In the genomic region with DNA sequence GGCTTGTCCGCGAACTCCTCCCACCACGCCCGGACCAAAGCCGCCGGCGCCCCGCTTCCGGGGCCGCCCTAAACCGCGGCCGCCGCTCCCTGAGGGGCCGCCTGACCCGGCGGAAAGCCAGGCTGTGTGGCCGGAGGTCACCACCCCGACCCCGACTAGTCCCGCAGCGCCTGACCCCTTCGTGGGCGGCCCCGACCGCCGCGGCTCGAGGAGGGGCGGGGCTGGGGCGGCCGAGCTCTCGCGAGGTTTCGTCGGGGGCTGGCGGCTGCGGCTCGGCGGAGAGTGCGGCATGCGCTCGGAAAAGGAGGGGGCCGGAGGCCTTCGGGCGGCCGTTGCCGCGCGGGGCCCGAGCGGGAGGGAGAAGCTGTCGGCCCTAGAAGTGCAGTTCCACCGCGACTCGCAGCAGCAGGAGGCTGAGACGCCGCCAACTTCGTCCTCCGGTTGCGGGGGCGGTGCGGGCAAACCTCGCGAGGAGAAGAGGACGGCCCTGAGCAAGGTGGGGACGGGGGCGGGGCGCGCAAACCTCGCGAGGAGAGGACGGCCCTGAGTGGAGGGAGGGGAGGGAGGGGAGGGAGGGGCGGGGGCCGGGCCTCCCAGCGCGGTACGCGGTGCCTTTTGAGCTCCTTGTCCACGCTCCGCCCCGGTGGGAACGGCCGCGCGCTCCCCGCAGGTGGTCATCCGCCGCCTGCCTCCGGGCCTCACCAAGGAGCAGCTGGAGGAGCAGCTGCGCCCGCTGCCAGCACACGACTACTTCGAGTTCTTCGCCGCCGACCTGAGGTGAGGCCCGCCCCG, we compare ENCODE assay signal across 1 cellular context.
TF ChIP-seq lines count a peak whose summit lies in the region.

A gene with protein sequence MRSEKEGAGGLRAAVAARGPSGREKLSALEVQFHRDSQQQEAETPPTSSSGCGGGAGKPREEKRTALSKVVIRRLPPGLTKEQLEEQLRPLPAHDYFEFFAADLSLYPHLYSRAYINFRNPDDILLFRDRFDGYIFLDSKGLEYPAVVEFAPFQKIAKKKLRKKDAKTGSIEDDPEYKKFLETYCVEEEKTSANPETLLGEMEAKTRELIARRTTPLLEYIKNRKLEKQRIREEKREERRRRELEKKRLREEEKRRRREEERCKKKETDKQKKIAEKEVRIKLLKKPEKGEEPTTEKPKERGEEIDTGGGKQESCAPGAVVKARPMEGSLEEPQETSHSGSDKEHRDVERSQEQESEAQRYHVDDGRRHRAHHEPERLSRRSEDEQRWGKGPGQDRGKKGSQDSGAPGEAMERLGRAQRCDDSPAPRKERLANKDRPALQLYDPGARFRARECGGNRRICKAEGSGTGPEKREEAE (plus strand): TSS at position 251 of the 792 bp plus-strand sequence. CDS start 39 bp downstream, at position 290.

TF ChIP-seq in K562, 482 proteins besides CTCF, POLR2A, EP300 and RAD21 (continued from another document and continues in another):
- TF ChIP-seq, protein P1, sequence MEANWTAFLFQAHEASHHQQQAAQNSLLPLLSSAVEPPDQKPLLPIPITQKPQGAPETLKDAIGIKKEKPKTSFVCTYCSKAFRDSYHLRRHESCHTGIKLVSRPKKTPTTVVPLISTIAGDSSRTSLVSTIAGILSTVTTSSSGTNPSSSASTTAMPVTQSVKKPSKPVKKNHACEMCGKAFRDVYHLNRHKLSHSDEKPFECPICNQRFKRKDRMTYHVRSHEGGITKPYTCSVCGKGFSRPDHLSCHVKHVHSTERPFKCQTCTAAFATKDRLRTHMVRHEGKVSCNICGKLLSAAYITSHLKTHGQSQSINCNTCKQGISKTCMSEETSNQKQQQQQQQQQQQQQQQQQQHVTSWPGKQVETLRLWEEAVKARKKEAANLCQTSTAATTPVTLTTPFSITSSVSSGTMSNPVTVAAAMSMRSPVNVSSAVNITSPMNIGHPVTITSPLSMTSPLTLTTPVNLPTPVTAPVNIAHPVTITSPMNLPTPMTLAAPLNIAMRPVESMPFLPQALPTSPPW (CRISPR knock-in tag; IDR thresholded peaks at IDR 0.05), result peak; percentile 93
- TF ChIP-seq, protein P2, sequence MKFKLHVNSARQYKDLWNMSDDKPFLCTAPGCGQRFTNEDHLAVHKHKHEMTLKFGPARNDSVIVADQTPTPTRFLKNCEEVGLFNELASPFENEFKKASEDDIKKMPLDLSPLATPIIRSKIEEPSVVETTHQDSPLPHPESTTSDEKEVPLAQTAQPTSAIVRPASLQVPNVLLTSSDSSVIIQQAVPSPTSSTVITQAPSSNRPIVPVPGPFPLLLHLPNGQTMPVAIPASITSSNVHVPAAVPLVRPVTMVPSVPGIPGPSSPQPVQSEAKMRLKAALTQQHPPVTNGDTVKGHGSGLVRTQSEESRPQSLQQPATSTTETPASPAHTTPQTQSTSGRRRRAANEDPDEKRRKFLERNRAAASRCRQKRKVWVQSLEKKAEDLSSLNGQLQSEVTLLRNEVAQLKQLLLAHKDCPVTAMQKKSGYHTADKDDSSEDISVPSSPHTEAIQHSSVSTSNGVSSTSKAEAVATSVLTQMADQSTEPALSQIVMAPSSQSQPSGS (CRISPR knock-in tag; IDR thresholded peaks at IDR 0.05), result no peak
- TF ChIP-seq, protein P3, sequence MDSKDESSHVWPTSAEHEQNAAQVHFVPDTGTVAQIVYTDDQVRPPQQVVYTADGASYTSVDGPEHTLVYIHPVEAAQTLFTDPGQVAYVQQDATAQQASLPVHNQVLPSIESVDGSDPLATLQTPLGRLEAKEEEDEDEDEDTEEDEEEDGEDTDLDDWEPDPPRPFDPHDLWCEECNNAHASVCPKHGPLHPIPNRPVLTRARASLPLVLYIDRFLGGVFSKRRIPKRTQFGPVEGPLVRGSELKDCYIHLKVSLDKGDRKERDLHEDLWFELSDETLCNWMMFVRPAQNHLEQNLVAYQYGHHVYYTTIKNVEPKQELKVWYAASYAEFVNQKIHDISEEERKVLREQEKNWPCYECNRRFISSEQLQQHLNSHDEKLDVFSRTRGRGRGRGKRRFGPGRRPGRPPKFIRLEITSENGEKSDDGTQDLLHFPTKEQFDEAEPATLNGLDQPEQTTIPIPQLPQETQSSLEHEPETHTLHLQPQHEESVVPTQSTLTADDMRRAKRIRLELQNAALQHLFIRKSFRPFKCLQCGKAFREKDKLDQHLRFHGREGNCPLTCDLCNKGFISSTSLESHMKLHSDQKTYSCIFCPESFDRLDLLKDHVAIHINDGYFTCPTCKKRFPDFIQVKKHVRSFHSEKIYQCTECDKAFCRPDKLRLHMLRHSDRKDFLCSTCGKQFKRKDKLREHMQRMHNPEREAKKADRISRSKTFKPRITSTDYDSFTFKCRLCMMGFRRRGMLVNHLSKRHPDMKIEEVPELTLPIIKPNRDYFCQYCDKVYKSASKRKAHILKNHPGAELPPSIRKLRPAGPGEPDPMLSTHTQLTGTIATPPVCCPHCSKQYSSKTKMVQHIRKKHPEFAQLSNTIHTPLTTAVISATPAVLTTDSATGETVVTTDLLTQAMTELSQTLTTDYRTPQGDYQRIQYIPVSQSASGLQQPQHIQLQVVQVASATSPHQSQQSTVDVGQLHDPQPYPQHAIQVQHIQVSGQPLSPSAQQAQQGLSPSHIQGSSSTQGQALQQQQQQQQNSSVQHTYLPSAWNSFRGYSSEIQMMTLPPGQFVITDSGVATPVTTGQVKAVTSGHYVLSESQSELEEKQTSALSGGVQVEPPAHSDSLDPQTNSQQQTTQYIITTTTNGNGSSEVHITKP (IDR thresholded peaks at IDR 0.05; ENCODE audit: partially characterized antibody), result no peak
- TF ChIP-seq ZC3H8 (IDR thresholded peaks at IDR 0.05), result no peak
- TF ChIP-seq NR4A1 (CRISPR knock-in tag; IDR thresholded peaks at IDR 0.05), result no peak
- TF ChIP-seq NR4A1 (tag; IDR thresholded peaks at IDR 0.05), result no peak
- TF ChIP-seq, protein P4, sequence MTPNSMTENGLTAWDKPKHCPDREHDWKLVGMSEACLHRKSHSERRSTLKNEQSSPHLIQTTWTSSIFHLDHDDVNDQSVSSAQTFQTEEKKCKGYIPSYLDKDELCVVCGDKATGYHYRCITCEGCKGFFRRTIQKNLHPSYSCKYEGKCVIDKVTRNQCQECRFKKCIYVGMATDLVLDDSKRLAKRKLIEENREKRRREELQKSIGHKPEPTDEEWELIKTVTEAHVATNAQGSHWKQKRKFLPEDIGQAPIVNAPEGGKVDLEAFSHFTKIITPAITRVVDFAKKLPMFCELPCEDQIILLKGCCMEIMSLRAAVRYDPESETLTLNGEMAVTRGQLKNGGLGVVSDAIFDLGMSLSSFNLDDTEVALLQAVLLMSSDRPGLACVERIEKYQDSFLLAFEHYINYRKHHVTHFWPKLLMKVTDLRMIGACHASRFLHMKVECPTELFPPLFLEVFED (CRISPR knock-in tag; conservative IDR thresholded peaks at IDR 0.05), result no peak
- TF ChIP-seq POLR2B (IDR thresholded peaks at IDR 0.05; ENCODE audit: low read depth, partially characterized antibody), result peak; percentile 61
- TF ChIP-seq MYNN (IDR thresholded peaks at IDR 0.05), result no peak
- TF ChIP-seq MYNN (CRISPR knock-in tag; IDR thresholded peaks at IDR 0.05), result no peak
- TF ChIP-seq ZSCAN32 (CRISPR knock-in tag; IDR thresholded peaks at IDR 0.05), result no peak
- peak; percentile 81 for TF ChIP-seq GABPB1 (CRISPR knock-in tag; IDR thresholded peaks at IDR 0.05)
- TF ChIP-seq, protein P5, sequence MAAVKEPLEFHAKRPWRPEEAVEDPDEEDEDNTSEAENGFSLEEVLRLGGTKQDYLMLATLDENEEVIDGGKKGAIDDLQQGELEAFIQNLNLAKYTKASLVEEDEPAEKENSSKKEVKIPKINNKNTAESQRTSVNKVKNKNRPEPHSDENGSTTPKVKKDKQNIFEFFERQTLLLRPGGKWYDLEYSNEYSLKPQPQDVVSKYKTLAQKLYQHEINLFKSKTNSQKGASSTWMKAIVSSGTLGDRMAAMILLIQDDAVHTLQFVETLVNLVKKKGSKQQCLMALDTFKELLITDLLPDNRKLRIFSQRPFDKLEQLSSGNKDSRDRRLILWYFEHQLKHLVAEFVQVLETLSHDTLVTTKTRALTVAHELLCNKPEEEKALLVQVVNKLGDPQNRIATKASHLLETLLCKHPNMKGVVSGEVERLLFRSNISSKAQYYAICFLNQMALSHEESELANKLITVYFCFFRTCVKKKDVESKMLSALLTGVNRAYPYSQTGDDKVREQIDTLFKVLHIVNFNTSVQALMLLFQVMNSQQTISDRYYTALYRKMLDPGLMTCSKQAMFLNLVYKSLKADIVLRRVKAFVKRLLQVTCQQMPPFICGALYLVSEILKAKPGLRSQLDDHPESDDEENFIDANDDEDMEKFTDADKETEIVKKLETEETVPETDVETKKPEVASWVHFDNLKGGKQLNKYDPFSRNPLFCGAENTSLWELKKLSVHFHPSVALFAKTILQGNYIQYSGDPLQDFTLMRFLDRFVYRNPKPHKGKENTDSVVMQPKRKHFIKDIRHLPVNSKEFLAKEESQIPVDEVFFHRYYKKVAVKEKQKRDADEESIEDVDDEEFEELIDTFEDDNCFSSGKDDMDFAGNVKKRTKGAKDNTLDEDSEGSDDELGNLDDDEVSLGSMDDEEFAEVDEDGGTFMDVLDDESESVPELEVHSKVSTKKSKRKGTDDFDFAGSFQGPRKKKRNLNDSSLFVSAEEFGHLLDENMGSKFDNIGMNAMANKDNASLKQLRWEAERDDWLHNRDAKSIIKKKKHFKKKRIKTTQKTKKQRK (IDR thresholded peaks at IDR 0.05; ENCODE audit: borderline replicate concordance, low read depth, low read length), result no peak
- TF ChIP-seq TBP (optimal IDR thresholded peaks at IDR 0.05; ENCODE audit: low read depth, low read length), result peak; percentile 80
- TF ChIP-seq KHSRP (IDR thresholded peaks at IDR 0.05), result no peak
- TF ChIP-seq, protein P6, sequence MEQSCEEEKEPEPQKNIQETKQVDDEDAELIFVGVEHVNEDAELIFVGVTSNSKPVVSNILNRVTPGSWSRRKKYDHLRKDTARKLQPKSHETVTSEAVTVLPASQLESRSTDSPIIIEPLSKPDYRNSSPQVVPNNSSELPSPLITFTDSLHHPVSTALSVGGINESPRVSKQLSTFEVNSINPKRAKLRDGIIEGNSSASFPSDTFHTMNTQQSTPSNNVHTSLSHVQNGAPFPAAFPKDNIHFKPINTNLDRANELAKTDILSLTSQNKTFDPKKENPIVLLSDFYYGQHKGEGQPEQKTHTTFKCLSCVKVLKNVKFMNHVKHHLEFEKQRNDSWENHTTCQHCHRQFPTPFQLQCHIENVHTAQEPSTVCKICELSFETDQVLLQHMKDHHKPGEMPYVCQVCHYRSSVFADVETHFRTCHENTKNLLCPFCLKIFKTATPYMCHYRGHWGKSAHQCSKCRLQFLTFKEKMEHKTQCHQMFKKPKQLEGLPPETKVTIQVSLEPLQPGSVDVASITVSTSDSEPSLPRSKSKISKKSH (CRISPR knock-in tag; IDR thresholded peaks at IDR 0.05), result no peak
- no peak; the same call in 1 of the 2 replicates for TF ChIP-seq ZNF75A (CRISPR knock-in tag; IDR thresholded peaks at IDR 0.05)
- TF ChIP-seq HLTF (IDR thresholded peaks at IDR 0.05), result no peak
- no peak for TF ChIP-seq ZNF239 (CRISPR knock-in tag; IDR thresholded peaks at IDR 0.05)
- TF ChIP-seq DPF2 (IDR thresholded peaks at IDR 0.05), result no peak
- no peak; the same call in 1 of the 2 replicates for TF ChIP-seq NR1H2 (CRISPR knock-in tag; IDR thresholded peaks at IDR 0.05)
- TF ChIP-seq CEBPB (tag; IDR thresholded peaks at IDR 0.05), result no peak
- TF ChIP-seq POLR2AphosphoS2 (IDR thresholded peaks at IDR 0.05; ENCODE audit: low read length), result no peak
- TF ChIP-seq TBL1XR1 (IDR thresholded peaks at IDR 0.05; ENCODE audit: low read length in 2 of 2), result no peak; a peak in 1 of 4 replicates
- peak; percentile 86 for TF ChIP-seq NR2C1 (IDR thresholded peaks at IDR 0.05)
- TF ChIP-seq NR2C1 (tag; IDR thresholded peaks at IDR 0.05), result peak; percentile 91
- no peak for TF ChIP-seq TEAD2 (tag; IDR thresholded peaks at IDR 0.05)
- peak in 1 of 2 experiments; percentile 79 for TF ChIP-seq MAZ (CRISPR knock-in tag; conservative IDR thresholded peaks at IDR 0.05 in 1 of 2, IDR thresholded peaks at IDR 0.05 in 1 of 2)
- TF ChIP-seq, protein P7, sequence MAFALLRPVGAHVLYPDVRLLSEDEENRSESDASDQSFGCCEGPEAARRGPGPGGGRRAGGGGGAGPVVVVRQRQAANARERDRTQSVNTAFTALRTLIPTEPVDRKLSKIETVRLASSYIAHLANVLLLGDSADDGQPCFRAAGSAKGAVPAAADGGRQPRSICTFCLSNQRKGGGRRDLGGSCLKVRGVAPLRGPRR (CRISPR knock-in tag; IDR thresholded peaks at IDR 0.05), result no peak
- no peak for TF ChIP-seq ZNF140 (CRISPR knock-in tag; IDR thresholded peaks at IDR 0.05)
- TF ChIP-seq FOXJ3 (CRISPR knock-in tag; IDR thresholded peaks at IDR 0.05), result no peak
- no peak for TF ChIP-seq ZNF174 (CRISPR knock-in tag; IDR thresholded peaks at IDR 0.05)
- TF ChIP-seq, protein P8, sequence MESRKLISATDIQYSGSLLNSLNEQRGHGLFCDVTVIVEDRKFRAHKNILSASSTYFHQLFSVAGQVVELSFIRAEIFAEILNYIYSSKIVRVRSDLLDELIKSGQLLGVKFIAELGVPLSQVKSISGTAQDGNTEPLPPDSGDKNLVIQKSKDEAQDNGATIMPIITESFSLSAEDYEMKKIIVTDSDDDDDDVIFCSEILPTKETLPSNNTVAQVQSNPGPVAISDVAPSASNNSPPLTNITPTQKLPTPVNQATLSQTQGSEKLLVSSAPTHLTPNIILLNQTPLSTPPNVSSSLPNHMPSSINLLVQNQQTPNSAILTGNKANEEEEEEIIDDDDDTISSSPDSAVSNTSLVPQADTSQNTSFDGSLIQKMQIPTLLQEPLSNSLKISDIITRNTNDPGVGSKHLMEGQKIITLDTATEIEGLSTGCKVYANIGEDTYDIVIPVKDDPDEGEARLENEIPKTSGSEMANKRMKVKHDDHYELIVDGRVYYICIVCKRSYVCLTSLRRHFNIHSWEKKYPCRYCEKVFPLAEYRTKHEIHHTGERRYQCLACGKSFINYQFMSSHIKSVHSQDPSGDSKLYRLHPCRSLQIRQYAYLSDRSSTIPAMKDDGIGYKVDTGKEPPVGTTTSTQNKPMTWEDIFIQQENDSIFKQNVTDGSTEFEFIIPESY (CRISPR knock-in tag; IDR thresholded peaks at IDR 0.05), result peak; percentile 13; the same call in 1 of the 2 replicates
- TF ChIP-seq NCOR1 (IDR thresholded peaks at IDR 0.05), result peak; percentile 68
- no peak for TF ChIP-seq ZNF384 (IDR thresholded peaks at IDR 0.05; ENCODE audit: low read depth, low read length)
- peak; percentile 87 for TF ChIP-seq NR2C2 (CRISPR knock-in tag; IDR thresholded peaks at IDR 0.05)
- peak; percentile 98 for TF ChIP-seq NR2C2 (tag; IDR thresholded peaks at IDR 0.05)
- no peak for TF ChIP-seq PURB (CRISPR knock-in tag; IDR thresholded peaks at IDR 0.05; ENCODE audit: low read depth)
- TF ChIP-seq, protein P9, sequence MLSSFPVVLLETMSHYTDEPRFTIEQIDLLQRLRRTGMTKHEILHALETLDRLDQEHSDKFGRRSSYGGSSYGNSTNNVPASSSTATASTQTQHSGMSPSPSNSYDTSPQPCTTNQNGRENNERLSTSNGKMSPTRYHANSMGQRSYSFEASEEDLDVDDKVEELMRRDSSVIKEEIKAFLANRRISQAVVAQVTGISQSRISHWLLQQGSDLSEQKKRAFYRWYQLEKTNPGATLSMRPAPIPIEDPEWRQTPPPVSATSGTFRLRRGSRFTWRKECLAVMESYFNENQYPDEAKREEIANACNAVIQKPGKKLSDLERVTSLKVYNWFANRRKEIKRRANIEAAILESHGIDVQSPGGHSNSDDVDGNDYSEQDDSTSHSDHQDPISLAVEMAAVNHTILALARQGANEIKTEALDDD (IDR thresholded peaks at IDR 0.05), result peak; percentile 78; the same call in 1 of the 2 replicates
- TF ChIP-seq PTTG1 (tag; IDR thresholded peaks at IDR 0.05; ENCODE audit: low read depth), result no peak
- no peak for TF ChIP-seq ZNF232 (CRISPR knock-in tag; IDR thresholded peaks at IDR 0.05)
